In the genomic region with DNA sequence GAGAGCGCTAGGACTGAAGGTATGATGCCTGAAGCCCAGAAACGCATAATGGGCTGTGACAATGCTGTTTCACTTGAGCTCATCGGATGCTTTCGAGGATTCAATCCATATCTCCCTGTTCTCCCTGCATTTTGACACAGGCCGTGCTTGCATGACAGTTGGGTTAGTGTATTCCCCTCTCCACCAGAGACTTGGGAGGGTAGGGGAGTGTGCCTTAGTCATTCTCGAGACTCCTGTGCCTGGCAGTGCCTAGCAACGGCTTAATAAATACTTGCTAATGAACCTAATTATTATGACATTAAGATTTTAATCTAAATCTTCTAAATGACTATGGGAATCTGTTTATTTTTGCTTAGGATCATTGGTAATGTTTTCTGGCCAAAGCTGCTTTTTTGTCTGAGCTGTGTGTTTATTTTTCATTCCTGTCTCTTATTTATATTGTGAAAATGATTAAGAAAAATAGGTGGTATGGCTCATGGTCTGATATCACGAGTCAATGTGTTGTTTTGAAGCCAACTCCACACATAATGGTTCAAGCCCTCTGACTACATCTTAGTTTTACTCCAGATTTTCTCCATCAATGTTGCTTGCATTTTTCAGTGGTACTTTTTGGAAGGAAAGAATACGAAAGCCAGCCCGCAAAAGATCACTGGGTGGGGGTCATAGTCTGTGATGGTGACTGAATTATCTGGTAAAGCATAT, we compare ENCODE assay signal across 28 cellular contexts.
A peak's percentile ranks its signal among the peaks of the same experiment; 100 is the strongest.
DNase-seq lines count a peak whose midpoint lies in the region; ATAC-seq and TF ChIP-seq lines count a peak whose summit lies in the region.
"Had no signal": no experiment of that assay in that cellular context is flagged by ENCODE, and none has a peak within 500 bp of the region (broad histone marks: within the 10 kb centered on the region; RNA-seq: fewer than 3 reads in every experiment).

No MANE protein-coding gene starts in this region.

- peaks cover 11% of the 10 kb centered on the region for H3K4me1 ChIP-seq in endodermal cell (ENCODE audit: control insufficient read depth, insufficient read depth, low read length)

- no peak for TF ChIP-seq CTCF in endodermal cell (conservative IDR thresholded peaks at IDR 0.05)
- TF ChIP-seq CTCF in Calu3 (IDR thresholded peaks at IDR 0.05; ENCODE audit: unreplicated experiment): no peak
- TF ChIP-seq CTCF in GM13976 (IDR thresholded peaks at IDR 0.05; ENCODE audit: borderline replicate concordance, control extremely low read depth, extremely low read depth, insufficient read depth, missing control alignments): no peak

- no peak overlapping the region for H3K4me3 ChIP-seq in endodermal cell (ENCODE audit: low read length)
- H3K4me3 ChIP-seq: stomach had no signal

- H3K4me3 Mint-ChIP-seq in endodermal cell (no peak overlapping the region), Calu3 (ENCODE audit: low read depth, unreplicated experiment) (no peak overlapping the region)
- H3K4me3 Mint-ChIP-seq: activated CD4-positive, alpha-beta memory T cell treated with anti-CD3 and anti-CD28 coated beads, Interleukin-2, amount 10 ng/mL, durations not matched to agents 7 days and 5 days; activated naive CD8-positive, alpha-beta T cell treated with anti-CD3 and anti-CD28 coated beads for 36 hours; CD4-positive, alpha-beta memory T cell; neural crest cell; T-cell had no signal

- H3K9me3 Mint-ChIP-seq in endodermal cell (no peaks in the 10 kb centered on the region), Calu3 (ENCODE audit: low read depth, unreplicated experiment) (no peaks in the 10 kb centered on the region)
- H3K9me3 Mint-ChIP-seq: activated CD4-positive, alpha-beta memory T cell treated with anti-CD3 and anti-CD28 coated beads, Interleukin-2, amount 10 ng/mL, durations not matched to agents 7 days and 5 days; activated naive CD8-positive, alpha-beta T cell treated with anti-CD3 and anti-CD28 coated beads for 36 hours; activated T-helper 2 cell treated with anti-CD3 and anti-CD28 coated beads, Interferon-gamma antibody, Interleukin-2, Interleukin-4, amounts not matched to agents 10 μg/mL and 5 μg/mL and 100 μg/mL, durations not matched to agents 14 hours and 24 hours and 36 hours; CD4-positive, alpha-beta memory T cell; neural crest cell; T-cell had no signal

- no peaks in the 10 kb centered on the region for H3K27me3 ChIP-seq in endodermal cell (ENCODE audit: control insufficient read depth, insufficient read depth, low read length, poor library complexity, severe bottlenecking)
- H3K27me3 ChIP-seq: stomach had no signal

- no peak for ATAC-seq in GM19463 (IDR thresholded peaks at IDR 0.05; ENCODE audit: unreplicated experiment)
- ATAC-seq: Panc1, T-cell had no signal

- no peaks in the 10 kb centered on the region for H3K36me3 ChIP-seq in endodermal cell (ENCODE audit: control insufficient read depth, insufficient read depth, low read length)
- H3K36me3 ChIP-seq: stomach had no signal

- CTCF ChIA-PET in Calu3 (lab: Charles Lee): no interaction called here

- WGBS in endodermal cell (ENCODE audit: insufficient coverage in 1 of 2, insufficient read length in 1 of 2), 2 experiments: 88 to 92% methylated on average over 5 to 9 of the region's 10 CpGs

- no TSS peak for BruUV-seq in Calu3 (replicated peaks; lab: Mats Ljungman, UMichigan)

- intact Hi-C loops in Calu3 (cut with micrococcal nuclease; ENCODE audit: unreplicated experiment): no loop called here

- in situ Hi-C loops in GM13976 (cut with MboI; ENCODE audit: low sequenced_read_pairs, unreplicated experiment): loop anchor here (25.0 kb wide), 1 partner anchor 468 kb away; no protein-coding TSS in a partner anchor

- H3K27ac ChIP-seq in endodermal cell (ENCODE audit: low read depth, low read length): no peak overlapping the region
- H3K27ac ChIP-seq: epithelial cell of prostate, stomach had no signal

- no peaks in the 10 kb centered on the region for H3K9me3 ChIP-seq in endodermal cell (ENCODE audit: control insufficient read depth, low read length)
- H3K9me3 ChIP-seq: stomach had no signal

- peaks cover 8% of the 10 kb centered on the region for H3K27me3 Mint-ChIP-seq in endodermal cell (ENCODE audit: insufficient read depth)
- no peaks in the 10 kb centered on the region for H3K27me3 Mint-ChIP-seq in Calu3 (ENCODE audit: unreplicated experiment)

- H3K27ac Mint-ChIP-seq in endodermal cell (no peak overlapping the region), Calu3 (ENCODE audit: unreplicated experiment) (no peak overlapping the region)
- H3K27ac Mint-ChIP-seq: activated CD4-positive, alpha-beta memory T cell treated with anti-CD3 and anti-CD28 coated beads, Interleukin-2, amount 10 ng/mL, durations not matched to agents 7 days and 5 days; activated naive CD8-positive, alpha-beta T cell treated with anti-CD3 and anti-CD28 coated beads for 36 hours; activated T-helper 2 cell treated with anti-CD3 and anti-CD28 coated beads, Interferon-gamma antibody, Interleukin-2, Interleukin-4, amounts not matched to agents 10 μg/mL and 5 μg/mL and 100 μg/mL, durations not matched to agents 14 hours and 24 hours and 36 hours; CD4-positive, alpha-beta memory T cell; T-cell had no signal

- peak; percentile 74 for DNase-seq in NCI-H82 (lab: John Stamatoyannopoulos, UW)
- DNase-seq in NCI-H82 treated with DMSO at 0.1 percent for 48 hours (lab: John Stamatoyannopoulos, UW; ENCODE audit: unreplicated experiment): no peak
- peak; percentile 46 for DNase-seq in endodermal cell
- DNase-seq in kidney glomerular epithelial cell (lab: John Stamatoyannopoulos, UW): peak; percentile 49
- DNase-seq in Calu3: no peak
- no peak for DNase-seq in GM13976 (ENCODE audit: low spot score)
- no peak for DNase-seq in NCI-H2196 (lab: John Stamatoyannopoulos, UW; ENCODE audit: unreplicated experiment)
- DNase-seq: 8988T; activated CD4-positive, alpha-beta memory T cell treated with anti-CD3 and anti-CD28 coated beads, Interleukin-2, amount 10 ng/mL, durations not matched to agents 7 days and 5 days; activated CD4-positive, CD25-positive, alpha-beta regulatory T cell treated with anti-CD3 and anti-CD28 coated beads, Interleukin-2, amount 50 U/mL, for 72 hours; activated naive CD8-positive, alpha-beta T cell treated with anti-CD3 and anti-CD28 coated beads for 36 hours; CD4-positive, alpha-beta memory T cell; central memory CD4-positive, alpha-beta T cell; foreskin melanocyte; H7; Kasumi-1; mammary epithelial cell; NCI-H1092; NK-92 treated with Interleukin-12 subunit alpha and Interleukin-12 subunit beta, amount 100 ng/mL, for 24 hours; SHP77 treated with DMSO at 0.1 percent for 48 hours; stomach; T-cell; trophoblast cell had no signal

- H3K4me1 Mint-ChIP-seq in endodermal cell: peaks cover 44% of the 10 kb centered on the region
- H3K4me1 Mint-ChIP-seq in Calu3 (ENCODE audit: low read depth, unreplicated experiment): peaks cover 50% of the 10 kb centered on the region
- H3K4me1 Mint-ChIP-seq: activated CD4-positive, alpha-beta memory T cell treated with anti-CD3 and anti-CD28 coated beads, Interleukin-2, amount 10 ng/mL, durations not matched to agents 7 days and 5 days had no signal

- H3K36me3 Mint-ChIP-seq in endodermal cell (ENCODE audit: low read depth) (peaks cover 8% of the 10 kb centered on the region), Calu3 (ENCODE audit: insufficient read depth, unreplicated experiment) (no peaks in the 10 kb centered on the region)
- H3K36me3 Mint-ChIP-seq: activated naive CD8-positive, alpha-beta T cell treated with anti-CD3 and anti-CD28 coated beads for 36 hours; CD4-positive, alpha-beta memory T cell; T-cell had no signal

- H3K9ac ChIP-seq in endodermal cell (ENCODE audit: extremely low read depth, low read length, poor library complexity, severe bottlenecking): no peak overlapping the region

Comparison
In these comparisons a context has a peak if more than half of its experiments do, and no peak if none do; other contexts are left out.
1. DNase-seq: peak in NCI-H82 (single experiment), endodermal cell (single experiment) and kidney glomerular epithelial cell (single experiment); none in NCI-H82 treated with DMSO at 0.1 percent for 48 hours (single experiment), Calu3 (single experiment), GM13976 (single experiment) and NCI-H2196 (single experiment).